9 cellular contexts compared by ENCODE assay signal in the genomic region with DNA sequence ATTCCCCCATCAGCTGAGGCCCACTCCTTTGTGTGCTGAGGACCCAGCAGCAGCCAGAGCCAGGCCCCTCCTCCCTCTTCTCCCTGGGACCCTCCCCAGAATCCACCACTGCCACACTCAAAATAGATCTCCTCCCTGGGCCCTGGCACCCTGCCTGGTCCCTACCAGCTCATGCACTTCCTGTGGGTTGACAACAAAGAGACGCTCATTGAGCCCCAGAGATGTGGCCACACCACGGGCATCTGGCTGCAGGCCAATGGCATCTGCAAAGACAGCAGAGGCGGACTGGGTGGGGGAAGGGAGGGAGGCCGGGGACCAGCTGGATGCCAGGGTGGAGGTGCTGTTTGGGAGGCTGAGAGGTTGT. TPM values are rescaled to one million over a fixed set of nuclear protein-coding genes. Genes with fewer than 3 reads are reported as not detected.
DNase-seq lines count a peak whose midpoint lies in the region; ATAC-seq and TF ChIP-seq lines count a peak whose summit lies in the region.
"Had no signal": no experiment of that assay in that cellular context is flagged by ENCODE, and none has a peak within 500 bp of the region (broad histone marks: within the 10 kb centered on the region; RNA-seq: fewer than 3 reads in every experiment).

No MANE protein-coding gene starts in this region.

- no peak overlapping the region for H2AFZ ChIP-seq in fibroblast of lung (ENCODE audit: low read length)

- no peak overlapping the region for H3K4me3 ChIP-seq in fibroblast of lung (replicated peaks in 1 of 4; ENCODE audit: control extremely low read depth in 1 of 4, insufficient read depth in 1 of 4, low read depth in 3 of 4, low read length in 4 of 4)

- no peak overlapping the region for H3K4me2 ChIP-seq in fibroblast of lung (ENCODE audit: extremely low read depth, insufficient read depth, low read length)

- H3K4me3 Mint-ChIP-seq in activated CD8-positive, alpha-beta T cell treated with anti-CD3 and anti-CD28 coated beads, Interleukin-2, amount 10 ng/mL, durations not matched to agents 7 days and 5 days: no peak overlapping the region

- CTCF ChIA-PET in activated CD8-positive, alpha-beta T cell treated with anti-CD3 and anti-CD28 coated beads, Interleukin-2, amount 10 ng/mL, durations not matched to agents 7 days and 5 days (lab: Charles Lee): interaction anchor here (0.7 to 17.0 kb wide), 27 partner anchors 10 to 423 kb away, joined by 3 to 646 read pairs (median 6); partner anchors contain the start of genes ENDOU, RAPGEF3, RPAP3 and SLC48A1

- H4K20me1 ChIP-seq in fibroblast of lung (ENCODE audit: control insufficient read depth, extremely low read depth, insufficient read depth, low read length): no peaks in the 10 kb centered on the region

- no peaks in the 10 kb centered on the region for H3K36me3 ChIP-seq in fibroblast of lung (ENCODE audit: control insufficient read depth, insufficient read depth, low read length)

- peak overlapping the region; percentile 18 for H3K27ac Mint-ChIP-seq in activated CD8-positive, alpha-beta T cell treated with anti-CD3 and anti-CD28 coated beads, Interleukin-2, amount 10 ng/mL, durations not matched to agents 7 days and 5 days

- no peaks in the 10 kb centered on the region for H3K79me2 ChIP-seq in fibroblast of lung (ENCODE audit: control insufficient read depth, insufficient read depth, low read length)

- H3K36me3 Mint-ChIP-seq in activated CD8-positive, alpha-beta T cell treated with anti-CD3 and anti-CD28 coated beads, Interleukin-2, amount 10 ng/mL, durations not matched to agents 7 days and 5 days (ENCODE audit: low read depth): no peaks in the 10 kb centered on the region

- no peaks in the 10 kb centered on the region for H3K9me3 ChIP-seq in fibroblast of lung (ENCODE audit: control insufficient read depth, insufficient read depth, low read depth, low read length)

- H3K27ac ChIP-seq in fibroblast of lung (ENCODE audit: insufficient read depth, low read length): no peak overlapping the region

- H3K9me3 Mint-ChIP-seq in activated CD8-positive, alpha-beta T cell treated with anti-CD3 and anti-CD28 coated beads, Interleukin-2, amount 10 ng/mL, durations not matched to agents 7 days and 5 days (ENCODE audit: insufficient read depth): no peaks in the 10 kb centered on the region

- peaks cover 15% of the 10 kb centered on the region for H3K4me1 ChIP-seq in fibroblast of lung (ENCODE audit: control insufficient read depth, extremely low read depth, insufficient read depth, low read length)

- H3K27me3 ChIP-seq in fibroblast of lung (ENCODE audit: control insufficient read depth, insufficient read depth, low read length): peaks cover 5% of the 10 kb centered on the region

- TF ChIP-seq CTCF in fibroblast of lung (conservative IDR thresholded peaks at IDR 0.05 in 1 of 2, IDR thresholded peaks at IDR 0.05 in 1 of 2; ENCODE audit: low read depth in 1 of 2, low read length in 2 of 2): no peak

- H3K27me3 Mint-ChIP-seq in activated CD8-positive, alpha-beta T cell treated with anti-CD3 and anti-CD28 coated beads, Interleukin-2, amount 10 ng/mL, durations not matched to agents 7 days and 5 days (ENCODE audit: low read depth): peaks cover 16% of the 10 kb centered on the region

- POLR2A ChIA-PET in activated CD8-positive, alpha-beta T cell treated with anti-CD3 and anti-CD28 coated beads, Interleukin-2, amount 10 ng/mL, durations not matched to agents 7 days and 5 days (lab: Charles Lee): interaction anchor here (0.7 to 2.6 kb wide), 5 partner anchors 15 to 97 kb away, joined by 3 to 9 read pairs (median 4); no protein-coding TSS in a partner anchor

- peaks cover 26% of the 10 kb centered on the region for H3K4me1 Mint-ChIP-seq in activated CD8-positive, alpha-beta T cell treated with anti-CD3 and anti-CD28 coated beads, Interleukin-2, amount 10 ng/mL, durations not matched to agents 7 days and 5 days (ENCODE audit: low read depth)

- DNase-seq in H4 (ENCODE audit: low spot score): peak; percentile 95
- peak; percentile 57 for DNase-seq in NCI-H2171 treated with DMSO at 0.1 percent for 48 hours (lab: John Stamatoyannopoulos, UW)
- DNase-seq in activated CD8-positive, alpha-beta T cell treated with anti-CD3 and anti-CD28 coated beads, Interleukin-2, amount 10 ng/mL, durations not matched to agents 7 days and 5 days: peak; percentile 60
- DNase-seq in fibroblast of lung (ENCODE audit: low read depth in 2 of 2): peak; percentile 12 to 23
- DNase-seq in renal cortical epithelial cell (ENCODE audit: low read depth): peak; percentile 78
- DNase-seq in cortex of kidney (lab: John Stamatoyannopoulos, UW): no peak

- H3K9ac ChIP-seq in fibroblast of lung (ENCODE audit: insufficient read depth, low read length): no peak overlapping the region

- peak; percentile 51 for ATAC-seq in activated CD8-positive, alpha-beta T cell treated with anti-CD3 and anti-CD28 coated beads, Interleukin-2, amount 10 ng/mL, durations not matched to agents 7 days and 5 days
- ATAC-seq in HG02870 (IDR thresholded peaks at IDR 0.05; ENCODE audit: unreplicated experiment): no peak

RNA-seq across cellular contexts. Expression of gene ENDOU, which starts 16.0 kb away (rescaled TPM):
- not detected in 2 replicates for total RNA-seq in H4 (2014; rRNA removed; shearing (Covaris generic))
- total RNA-seq in activated CD8-positive, alpha-beta T cell treated with anti-CD3 and anti-CD28 coated beads, Interleukin-2, amount 10 ng/mL, durations not matched to agents 7 days and 5 days: not detected
- total RNA-seq in fibroblast of lung: 0.17 TPM in 1 of 2 replicates, not detected in the other
- 0.07 and 0.09 TPM in 2 replicates for polyA plus RNA-seq in fibroblast of lung
- polyA plus RNA-seq in fibroblast of lung (2012): not detected in 2 replicates
- polyA minus RNA-seq in fibroblast of lung (ENCODE audit: low replicate concordance): not detected in 2 replicates
- total RNA-seq in renal cortical epithelial cell: 0.10 TPM in 1 of 2 replicates, not detected in the other
- total RNA-seq: pulmonary artery endothelial cell; T-helper 2 cell treated with Interferon-gamma antibody and Interleukin-4, amounts not matched to agents 100 ng/mL and 5 ng/mL, for 36 hours had no signal

RNA-seq across cellular contexts. Expression of gene RAPGEF3, which starts 17.4 kb away (rescaled TPM):
- total RNA-seq in H4 (2014; rRNA removed; shearing (Covaris generic)): 2.0 and 3.0 TPM in 2 replicates
- total RNA-seq in activated CD8-positive, alpha-beta T cell treated with anti-CD3 and anti-CD28 coated beads, Interleukin-2, amount 10 ng/mL, durations not matched to agents 7 days and 5 days: under 1 TPM in 1 of 2 experiments, not detected in 1; 0.24 TPM
- total RNA-seq in fibroblast of lung: 1.0 and 2.8 TPM in 2 replicates
- 0.83 and 0.95 TPM in 2 replicates for polyA plus RNA-seq in fibroblast of lung
- 0.93 and 1.2 TPM in 2 replicates for polyA plus RNA-seq in fibroblast of lung (2012)
- 2.3 and 4.2 TPM in 2 replicates for polyA minus RNA-seq in fibroblast of lung (ENCODE audit: low replicate concordance)
- total RNA-seq in renal cortical epithelial cell: 34.4 and 125 TPM in 2 replicates

RNA-seq across cellular contexts. Expression of gene SLC48A1, which starts 31.7 kb away (rescaled TPM):
- 11.9 and 14.0 TPM in 2 replicates for total RNA-seq in H4 (2014; rRNA removed; shearing (Covaris generic))
- total RNA-seq in activated CD8-positive, alpha-beta T cell treated with anti-CD3 and anti-CD28 coated beads, Interleukin-2, amount 10 ng/mL, durations not matched to agents 7 days and 5 days: 1 to 10 TPM; 7.0 to 8.1 TPM
- total RNA-seq in fibroblast of lung: 12.8 and 18.7 TPM in 2 replicates
- 8.9 and 9.0 TPM in 2 replicates for polyA plus RNA-seq in fibroblast of lung
- 12.1 and 13.2 TPM in 2 replicates for polyA plus RNA-seq in fibroblast of lung (2012)
- 20.9 and 22.7 TPM in 2 replicates for polyA minus RNA-seq in fibroblast of lung (ENCODE audit: low replicate concordance)
- total RNA-seq in renal cortical epithelial cell: 38.9 and 77.2 TPM in 2 replicates

RNA-seq across cellular contexts. Expression of gene RPAP3, which starts 35.5 kb away (rescaled TPM):
- 29.9 and 41.6 TPM in 2 replicates for total RNA-seq in H4 (2014; rRNA removed; shearing (Covaris generic))
- total RNA-seq in activated CD8-positive, alpha-beta T cell treated with anti-CD3 and anti-CD28 coated beads, Interleukin-2, amount 10 ng/mL, durations not matched to agents 7 days and 5 days: 10 to 100 TPM; 41.6 to 41.7 TPM
- total RNA-seq in fibroblast of lung (11.3 and 12.1 TPM in 2 replicates), renal cortical epithelial cell (19.8 and 30.1 TPM in 2 replicates)
- polyA plus RNA-seq in fibroblast of lung: 21.0 and 23.8 TPM in 2 replicates
- 17.3 and 19.8 TPM in 2 replicates for polyA plus RNA-seq in fibroblast of lung (2012)
- 0.11 and 0.12 TPM in 2 replicates for polyA minus RNA-seq in fibroblast of lung (ENCODE audit: low replicate concordance)
